In the genomic region with DNA sequence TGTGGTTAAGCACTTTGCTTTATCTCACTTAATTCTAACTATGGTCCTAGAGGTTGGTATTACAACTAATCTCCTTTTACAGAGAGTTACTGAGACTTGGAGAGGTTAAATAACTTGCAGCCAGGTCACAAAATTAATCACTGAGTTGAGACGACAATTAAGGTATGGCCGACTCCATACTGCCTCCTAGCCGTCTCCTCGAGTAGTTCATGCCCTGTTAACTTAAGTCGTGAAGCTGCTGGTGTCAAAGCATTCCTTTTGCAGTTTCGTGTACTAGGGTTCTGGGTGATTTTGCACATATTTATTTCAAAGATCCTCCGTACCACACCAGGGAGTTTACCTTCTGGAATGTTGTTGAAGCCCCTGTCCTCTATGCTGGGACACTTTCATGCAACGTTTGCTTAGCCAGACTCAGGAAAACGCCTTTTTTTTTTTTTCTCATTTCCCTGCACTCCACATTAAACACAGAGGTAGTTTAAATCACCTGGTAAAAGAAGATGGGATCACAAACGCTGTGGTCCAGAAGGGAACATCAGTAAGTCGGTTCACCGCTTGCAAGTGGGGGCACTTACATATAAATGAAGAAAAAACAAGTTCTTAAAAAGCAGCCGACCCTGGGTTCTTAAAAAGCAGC, we compare ENCODE assay signal across 8 cellular contexts. TPM values are rescaled to one million over a fixed set of nuclear protein-coding genes. Genes with fewer than 3 reads are reported as not detected.
DNase-seq lines count a peak whose midpoint lies in the region; ATAC-seq, FAIRE-seq and TF ChIP-seq lines count a peak whose summit lies in the region.

No MANE protein-coding gene starts in this region.

- H3K9ac ChIP-seq in GM12878 (ENCODE audit: control insufficient read depth, insufficient read depth, low read length) (peak overlapping the region; percentile 88), iPS-18a (ENCODE audit: low read length) (peak overlapping the region; percentile 76)

- peak; percentile 86 for FAIRE-seq in GM12878 (lab: Jason Lieb, UNC)

- DNase-seq in GM12864 (ENCODE audit: low read depth) (peak; percentile 71), NCI-H128 (lab: John Stamatoyannopoulos, UW; ENCODE audit: unreplicated experiment) (peak; percentile 22), T-helper 9 cell (peak; percentile 54), GM12878 (ENCODE audit: low read depth, low spot score) (no peak)

- peak overlapping the region; percentile 54 for H2AFZ ChIP-seq in GM12878 (ENCODE audit: control insufficient read depth, low read depth, low read length)

- H3K36me3 ChIP-seq in GM12878 (ENCODE audit: control insufficient read depth in 2 of 2, insufficient read depth in 2 of 2, low read length in 1 of 2), result no peaks in the 10 kb centered on the region
- H3K36me3 ChIP-seq in iPS-18a (ENCODE audit: control insufficient read depth, low read depth, low read length), result no peaks in the 10 kb centered on the region

- TF ChIP-seq CTCF in GM12864 (IDR thresholded peaks at IDR 0.05; ENCODE audit: low read depth, low read length, missing control alignments) (peak; percentile 90), GM12878 (IDR thresholded peaks at IDR 0.05 in 2 of 3, conservative IDR thresholded peaks at IDR 0.05 in 1 of 3; ENCODE audit: control insufficient read depth in 2 of 3, extremely low read depth in 1 of 3, insufficient read depth in 1 of 3, low read depth in 3 of 3, low read length in 3 of 3) (peak; percentile 72 to 92 (median 85))

- no TSS peak for BruUV-seq in GM12878 (replicated peaks; lab: Mats Ljungman, UMichigan)

- H4K20me1 ChIP-seq in GM12878 (ENCODE audit: control insufficient read depth, insufficient read depth), result no peaks in the 10 kb centered on the region

- H3K4me1 ChIP-seq in GM12878 (ENCODE audit: control insufficient read depth, insufficient read depth, low read length) (peaks cover under 1% of the 10 kb centered on the region; the same call in 1 of the 2 replicates), iPS-18a (ENCODE audit: control insufficient read depth, low read depth, low read length) (peaks cover 23% of the 10 kb centered on the region)

- under 1% methylated on average over 13 of the region's 13 CpGs for WGBS in GM12878 (ENCODE audit: insufficient coverage, insufficient replicate concordance, low lambda C conversion rate, missing lambda C conversion rate)

- peak overlapping the region; percentile 94 for H3K4me3 ChIP-seq in GM12864 (ENCODE audit: low read depth, low read length)
- peak overlapping the region; percentile 95 for H3K4me3 ChIP-seq in GM12878
- H3K4me3 ChIP-seq in iPS-18a (ENCODE audit: low read length), result peak overlapping the region; percentile 73
- H3K4me3 ChIP-seq in skin epidermis, result peak overlapping the region; percentile 72 to 100 (median 96)

- no peak for TF ChIP-seq POLR2A in GM12878 (IDR thresholded peaks at IDR 0.05; ENCODE audit: low read depth, low read length)

- H3K9me3 ChIP-seq in GM12878 (replicated peaks; ENCODE audit: control insufficient read depth, insufficient read depth, low read length) (no peaks in the 10 kb centered on the region), iPS-18a (ENCODE audit: control insufficient read depth, low read depth, low read length) (no peaks in the 10 kb centered on the region)

- H3K79me2 ChIP-seq in GM12878 (ENCODE audit: control insufficient read depth, insufficient read depth, low read length), result peaks cover 38% of the 10 kb centered on the region

- in situ Hi-C loops in GM12878 (cut with MboI), result no loop called here

- ATAC-seq in HG02678 (IDR thresholded peaks at IDR 0.05; ENCODE audit: unreplicated experiment) (peak; percentile 19), GM12878 (peak; percentile 40), GM18873 (IDR thresholded peaks at IDR 0.05; ENCODE audit: low FRiP score, unreplicated experiment) (no peak)

- POLR2A ChIA-PET in GM12878 (lab: Charles Lee), result interaction anchor here (0.7 to 1.4 kb wide), 3 partner anchors 19 to 928 kb away, joined by 3 read pairs; no protein-coding TSS in a partner anchor

- RAD21 ChIA-PET in GM12878 (lab: Charles Lee; ENCODE audit: unreplicated experiment), result interaction anchor here (1.0 to 2.5 kb wide), 5 partner anchors 10 to 162 kb away, joined by 3 to 11 read pairs (median 4); no protein-coding TSS in a partner anchor

- intact Hi-C loops in GM12878 (cut with micrococcal nuclease; ENCODE audit: unreplicated experiment), result loop anchor here (1.0 to 5.0 kb wide), 5 partner anchors 47 to 526 kb away; no protein-coding TSS in a partner anchor

- H3K4me2 ChIP-seq in GM12878 (ENCODE audit: control insufficient read depth, insufficient read depth), result peak overlapping the region; percentile 14; the same call in 1 of the 2 replicates

- SMC1A ChIA-PET in GM12878 (lab: Charles Lee; ENCODE audit: uncharacterized antibody, unreplicated experiment), result interaction anchor here (0.7 to 1.6 kb wide), 11 partner anchors 10 to 118 kb away, joined by 3 to 8 read pairs (median 3); no protein-coding TSS in a partner anchor

- peak overlapping the region; percentile 91 for H3K27ac ChIP-seq in GM12878 (ENCODE audit: control insufficient read depth, insufficient read depth)
- H3K27ac ChIP-seq in iPS-18a (ENCODE audit: low read length), result peak overlapping the region; percentile 6
- peak overlapping the region; percentile 93 to 99 (median 98) for H3K27ac ChIP-seq in skin epidermis

- no peak for TF ChIP-seq EP300 in GM12878 (IDR thresholded peaks at IDR 0.05; ENCODE audit: borderline replicate concordance in 1 of 2, control insufficient read depth in 1 of 2, low read depth in 2 of 2, low read length in 2 of 2)

- TF ChIP-seq RAD21 in GM12878 (IDR thresholded peaks at IDR 0.05; ENCODE audit: insufficient read depth, low read depth, low read length), result peak; percentile 71

- CTCF ChIA-PET in GM12878 (lab: Yijun Ruan, JAX), result interaction anchor here (0.5 to 2.0 kb wide), 20 partner anchors 10 to 637 kb away, joined by 3 to 11 read pairs (median 3); no protein-coding TSS in a partner anchor

- H3K27me3 ChIP-seq in GM12878 (replicated peaks in 1 of 2; ENCODE audit: control insufficient read depth in 2 of 2, insufficient read depth in 2 of 2, low read length in 1 of 2), result no peaks in the 10 kb centered on the region
- H3K27me3 ChIP-seq in iPS-18a (ENCODE audit: control insufficient read depth, insufficient read depth, low read length), result no peaks in the 10 kb centered on the region

TF ChIP-seq in GM12878, 131 proteins besides CTCF, POLR2A, EP300 and RAD21 (continues in another document):
- TF ChIP-seq SRF (IDR thresholded peaks at IDR 0.05; ENCODE audit: low read depth in 2 of 2, low read length in 2 of 2), result peak in 1 of 2 experiments; percentile 49; a peak in 1 of 4 replicates
- no peak for TF ChIP-seq KAT2A (conservative IDR thresholded peaks at IDR 0.05; ENCODE audit: control insufficient read depth, low read depth, low read length)
- TF ChIP-seq, protein P1, sequence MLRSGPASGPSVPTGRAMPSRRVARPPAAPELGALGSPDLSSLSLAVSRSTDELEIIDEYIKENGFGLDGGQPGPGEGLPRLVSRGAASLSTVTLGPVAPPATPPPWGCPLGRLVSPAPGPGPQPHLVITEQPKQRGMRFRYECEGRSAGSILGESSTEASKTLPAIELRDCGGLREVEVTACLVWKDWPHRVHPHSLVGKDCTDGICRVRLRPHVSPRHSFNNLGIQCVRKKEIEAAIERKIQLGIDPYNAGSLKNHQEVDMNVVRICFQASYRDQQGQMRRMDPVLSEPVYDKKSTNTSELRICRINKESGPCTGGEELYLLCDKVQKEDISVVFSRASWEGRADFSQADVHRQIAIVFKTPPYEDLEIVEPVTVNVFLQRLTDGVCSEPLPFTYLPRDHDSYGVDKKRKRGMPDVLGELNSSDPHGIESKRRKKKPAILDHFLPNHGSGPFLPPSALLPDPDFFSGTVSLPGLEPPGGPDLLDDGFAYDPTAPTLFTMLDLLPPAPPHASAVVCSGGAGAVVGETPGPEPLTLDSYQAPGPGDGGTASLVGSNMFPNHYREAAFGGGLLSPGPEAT (IDR thresholded peaks at IDR 0.05; ENCODE audit: low read depth), result no peak; the same call in 1 of the 2 replicates
- 0 out of 2 replicates have a peak, but pooled peaks have one; percentile 7 for TF ChIP-seq CREM (IDR thresholded peaks at IDR 0.05; ENCODE audit: low read depth)
- TF ChIP-seq ELK1 (IDR thresholded peaks at IDR 0.05; ENCODE audit: low read depth, low read length), result no peak

RNA-seq across cellular contexts. Expression of gene NEK7, which starts 0.6 kb away (rescaled TPM):
- total RNA-seq in GM12878 (2013; cell fraction: nucleolus; rRNA removed), result 33.9 and 40.9 TPM in 2 replicates
- total RNA-seq in GM12878 (2014; rRNA removed), result 23.5 and 25.0 TPM in 2 replicates
- total RNA-seq in GM12878 (2014; rRNA removed; fragmentation: Illumina TruSeq; extraction: Trizol), result 24.6 and 26.4 TPM in 2 replicates
- 28.4 and 31.5 TPM in 2 replicates for total RNA-seq in GM12878 (2021)
- polyA plus RNA-seq in GM12878 (2011; ENCODE audit: low read depth), result 5.9 TPM
- 77.7 and 106 TPM in 2 replicates for polyA plus RNA-seq in GM12878 (2011; rRNA removed)
- polyA plus RNA-seq in GM12878 (2011; cell fraction: cytosol; rRNA removed), result 38.8 and 41.7 TPM in 2 replicates
- 31.0 and 37.9 TPM in 2 replicates for polyA plus RNA-seq in GM12878 (2011; cell fraction: nucleus; rRNA removed)
- 13.1 and 16.3 TPM in 2 replicates for polyA plus RNA-seq in GM12878 (2012)
- 23.4 and 24.9 TPM in 2 replicates for polyA plus RNA-seq in GM12878 (2014; fragmentation: Illumina TruSeq; extraction: Trizol)
- polyA plus RNA-seq in GM12878 (2014; fragmentation: Nextera tagmentation; extraction: Ambion mirVana), result 1 to 10 TPM; 9.4 to 9.9 TPM
- polyA plus RNA-seq in GM12878 (2014; rRNA removed), result 14.5 and 17.4 TPM in 2 replicates
- polyA plus RNA-seq in GM12878 (2016; fragmentation: Nextera tagmentation; extraction: Ambion mirVana), result 10 to 100 TPM; 17.0 to 34.8 TPM
- polyA minus RNA-seq in GM12878 (2011; rRNA and poly(A)+ RNA removed), result 71.1 and 138 TPM in 2 replicates
- polyA minus RNA-seq in GM12878 (2011; cell fraction: cytosol; rRNA and poly(A)+ RNA removed), result 30.9 and 41.6 TPM in 2 replicates
- polyA minus RNA-seq in GM12878 (2011; cell fraction: nucleus; rRNA and poly(A)+ RNA removed), result 20.1 and 37.7 TPM in 2 replicates

Comparison
In these comparisons a context has a peak if more than half of its experiments do, and no peak if none do; other contexts are left out.
1. H3K27ac ChIP-seq: peak in every context shown above with its lines; median percentile 98 in skin epidermis; 91 in GM12878; 6 in iPS-18a.